ENCODE assay signal across 19 cellular contexts in genomic region chr19:39915848-39916215, GRCh38. TPM values are rescaled to one million over a fixed set of nuclear protein-coding genes. Genes with fewer than 3 reads are reported as not detected.
DNase-seq lines count a peak whose midpoint lies in the region; ATAC-seq lines count a peak whose summit lies in the region.
"Had no signal": no experiment of that assay in that cellular context is flagged by ENCODE, and none has a peak within 500 bp of the region (broad histone marks: within the 10 kb centered on the region; RNA-seq: fewer than 3 reads in every experiment).

No MANE protein-coding gene starts in this region.

- no peaks in the 10 kb centered on the region for H3K9me3 Mint-ChIP-seq in activated T-helper 17 cell treated with anti-CD3 and anti-CD28 coated beads, Interleukin-2, amount 50 U/mL, for 72 hours
- H3K9me3 Mint-ChIP-seq: CD8-positive, alpha-beta T cell had no signal

- H3K14ac ChIP-seq in neuronal stem cell (ENCODE audit: low read length): no peak overlapping the region

- H3K36me3 ChIP-seq in neuronal stem cell (replicated peaks in 1 of 2; ENCODE audit: control insufficient read depth in 2 of 2, insufficient read depth in 2 of 2, low read length in 2 of 2): no peaks in the 10 kb centered on the region

- no peaks in the 10 kb centered on the region for H3K9me3 ChIP-seq in neuronal stem cell (replicated peaks in 1 of 2; ENCODE audit: control insufficient read depth in 2 of 2, insufficient read depth in 1 of 2, low read depth in 1 of 2, low read length in 2 of 2)

- peaks cover 4% of the 10 kb centered on the region for H3K79me1 ChIP-seq in neuronal stem cell (ENCODE audit: low read depth, low read length)

- no peaks in the 10 kb centered on the region for H3K27me3 Mint-ChIP-seq in activated T-helper 17 cell treated with anti-CD3 and anti-CD28 coated beads, Interleukin-2, amount 50 U/mL, for 72 hours

- peak overlapping the region; percentile 43 for H3K23ac ChIP-seq in neuronal stem cell (ENCODE audit: low read depth, low read length, poor library complexity)

- H3K4ac ChIP-seq in neuronal stem cell (ENCODE audit: low read length): no peak overlapping the region

- H3K36me3 Mint-ChIP-seq in activated T-helper 17 cell treated with anti-CD3 and anti-CD28 coated beads, Interleukin-2, amount 50 U/mL, for 72 hours (ENCODE audit: low read depth): no peaks in the 10 kb centered on the region

- no peak overlapping the region for H2BK5ac ChIP-seq in neuronal stem cell (ENCODE audit: low read length)

- H3K4me3 ChIP-seq in neuronal stem cell (ENCODE audit: low read length in 2 of 2): no peak overlapping the region
- H3K4me3 ChIP-seq: BLaER1 treated with 17β-estradiol and CSF1 and Interleukin-3, amounts not matched to agents 10 nM and 100 nM; GM23248 had no signal

- no peaks in the 10 kb centered on the region for H3K4me1 ChIP-seq in neuronal stem cell (ENCODE audit: control insufficient read depth in 2 of 2, insufficient read depth in 1 of 2, low read depth in 1 of 2, low read length in 2 of 2)

- DNase-seq in Daoy (ENCODE audit: low read depth) (peak; percentile 79), HT1080 (ENCODE audit: low read depth) (peak; percentile 62), neuronal stem cell (ENCODE audit: low spot score) (no peak), T-helper 1 cell (no peak), OCI-M2 (lab: John Stamatoyannopoulos, UW; ENCODE audit: unreplicated experiment) (no peak)
- no peak for DNase-seq in activated CD4-positive, alpha-beta T cell treated with anti-CD3 and anti-CD28 coated beads, Interleukin-2, amount 50 U/mL, for 48 hours
- DNase-seq: CD8-positive, alpha-beta T cell; DND-41; GDM1; GM23248; NCI-H1105; NCI-H1694; NCI-H345; NK-92 treated with Interleukin-12 subunit alpha and Interleukin-12 subunit beta, amount 100 ng/mL, for 24 hours; SW 1271 had no signal

- H2BK120ac ChIP-seq in neuronal stem cell (ENCODE audit: low read depth, low read length): no peak overlapping the region

- H3K4me1 Mint-ChIP-seq in activated T-helper 17 cell treated with anti-CD3 and anti-CD28 coated beads, Interleukin-2, amount 50 U/mL, for 72 hours: no peaks in the 10 kb centered on the region

- H4K91ac ChIP-seq in neuronal stem cell (ENCODE audit: low read depth, low read length, poor library complexity): no peak overlapping the region

- no peak overlapping the region for H4K8ac ChIP-seq in neuronal stem cell (ENCODE audit: low read depth, low read length)

- H3K9ac ChIP-seq in neuronal stem cell (ENCODE audit: low read depth, low read length, poor library complexity): no peak overlapping the region
- H3K9ac ChIP-seq: BLaER1 treated with 17β-estradiol and CSF1 and Interleukin-3, amounts not matched to agents 10 nM and 100 nM; GM23248 had no signal

- H2BK15ac ChIP-seq in neuronal stem cell (ENCODE audit: low read length): peak overlapping the region; percentile 85

- H3K27ac ChIP-seq in neuronal stem cell (replicated peaks; ENCODE audit: low read length): no peak overlapping the region
- H3K27ac ChIP-seq: BLaER1 treated with 17β-estradiol and CSF1 and Interleukin-3, amounts not matched to agents 10 nM and 100 nM; GM23248 had no signal

- WGBS in neuronal stem cell (ENCODE audit: extremely low coverage in 2 of 2, insufficient read length in 2 of 2, insufficient replicate concordance in 1 of 2), 2 donors: no CpG with 5 or more reads among the region's 17 CpGs

- no peak overlapping the region for H2AFZ ChIP-seq in neuronal stem cell (ENCODE audit: low read length)
- H2AFZ ChIP-seq: GM23248 had no signal

- ATAC-seq in activated T-helper 17 cell treated with anti-CD3 and anti-CD28 coated beads, Interleukin-2, amount 50 U/mL, for 72 hours (replicated peaks): no peak
- no peak for ATAC-seq in GM18502 (IDR thresholded peaks at IDR 0.05; ENCODE audit: poor library complexity, unreplicated experiment)
- ATAC-seq: CD8-positive, alpha-beta T cell; Right ventricle myocardium inferior had no signal

- no peaks in the 10 kb centered on the region for H3K27me3 ChIP-seq in neuronal stem cell (ENCODE audit: control insufficient read depth in 3 of 3, insufficient read depth in 3 of 3, low read depth in 1 of 3, low read length in 3 of 3)
- H3K27me3 ChIP-seq: BLaER1 treated with 17β-estradiol and CSF1 and Interleukin-3, amounts not matched to agents 10 nM and 100 nM had no signal

- no peak overlapping the region for H3K4me3 Mint-ChIP-seq in activated T-helper 17 cell treated with anti-CD3 and anti-CD28 coated beads, Interleukin-2, amount 50 U/mL, for 72 hours
- H3K4me3 Mint-ChIP-seq: CD8-positive, alpha-beta T cell had no signal

- H3K18ac ChIP-seq in neuronal stem cell (ENCODE audit: low read length): no peak overlapping the region

- no peak overlapping the region for H2BK12ac ChIP-seq in neuronal stem cell (ENCODE audit: low read length)

- peak overlapping the region; percentile 78 for H3K27ac Mint-ChIP-seq in activated T-helper 17 cell treated with anti-CD3 and anti-CD28 coated beads, Interleukin-2, amount 50 U/mL, for 72 hours
- H3K27ac Mint-ChIP-seq: CD8-positive, alpha-beta T cell had no signal

- H2AK5ac ChIP-seq in neuronal stem cell (ENCODE audit: low read depth, low read length): no peak overlapping the region

- H3K4me2 ChIP-seq in neuronal stem cell (ENCODE audit: insufficient read depth, low read length, poor library complexity, severe bottlenecking): no peak overlapping the region
- H3K4me2 ChIP-seq: BLaER1 treated with 17β-estradiol and CSF1 and Interleukin-3, amounts not matched to agents 10 nM and 100 nM had no signal

RNA-seq across cellular contexts. Expression of gene FCGBP, which starts 18.6 kb away (rescaled TPM):
- total RNA-seq in Daoy (2014; rRNA removed; shearing (Covaris generic)): 0.92 and 1.5 TPM in 2 replicates
- 0.20 and 0.26 TPM in 2 replicates for total RNA-seq in HT1080 (2014; rRNA removed; shearing (Covaris generic))
- polyA plus RNA-seq in HT1080 (2015; cell fraction: cytosol; rRNA removed): 0.21 and 0.24 TPM in 2 replicates
- 1.1 and 2.6 TPM in 2 replicates for polyA plus RNA-seq in HT1080 (2015; cell fraction: nucleus; rRNA removed)
- total RNA-seq in activated T-helper 17 cell treated with anti-CD3 and anti-CD28 coated beads, Interleukin-2, amount 50 U/mL, for 72 hours: 10 to 100 TPM in 1 of 2 donors, 1 to 10 TPM in 1; 2.1 to 11.3 TPM
- 0.28 TPM for polyA plus RNA-seq in neuronal stem cell (2013, experiment 1 of 2)
- 0.29 TPM for polyA plus RNA-seq in neuronal stem cell (2013, experiment 2 of 2)
- total RNA-seq: GM23248 had no signal
- polyA plus RNA-seq: GM23248 had no signal

RNA-seq across cellular contexts. Expression of gene PSMC4, which starts 55.1 kb away (rescaled TPM):
- 483 and 520 TPM in 2 replicates for total RNA-seq in Daoy (2014; rRNA removed; shearing (Covaris generic))
- total RNA-seq in HT1080 (2014; rRNA removed; shearing (Covaris generic)): 324 and 370 TPM in 2 replicates
- 183 and 189 TPM in 2 replicates for polyA plus RNA-seq in HT1080 (2015; cell fraction: cytosol; rRNA removed)
- polyA plus RNA-seq in HT1080 (2015; cell fraction: nucleus; rRNA removed): 229 and 242 TPM in 2 replicates
- 100 to 1,000 TPM in 1 of 2 donors, 10 to 100 TPM in 1; 66.4 to 121 TPM for total RNA-seq in activated T-helper 17 cell treated with anti-CD3 and anti-CD28 coated beads, Interleukin-2, amount 50 U/mL, for 72 hours
- 53.0 TPM for polyA plus RNA-seq in neuronal stem cell (2013, experiment 1 of 2)
- polyA plus RNA-seq in neuronal stem cell (2013, experiment 2 of 2): 55.0 TPM

Comparison
In these comparisons a context has a peak if more than half of its experiments do, and no peak if none do; other contexts are left out.
1. DNase-seq: peak in Daoy (single experiment) and HT1080 (single experiment); none in neuronal stem cell (single experiment), T-helper 1 cell (0 of 5), OCI-M2 (single experiment) and activated CD4-positive, alpha-beta T cell treated with anti-CD3 and anti-CD28 coated beads, Interleukin-2, amount 50 U/mL, for 48 hours (0 of 2).